ENCODE assay signal across 27 cellular contexts in genomic region chr11:1893581-1894359, GRCh38. TPM values are rescaled to one million over a fixed set of nuclear protein-coding genes. Genes with fewer than 3 reads are reported as not detected.
DNase-seq lines count a peak whose midpoint lies in the region; ATAC-seq, FAIRE-seq and TF ChIP-seq lines count a peak whose summit lies in the region.
"Had no signal": no experiment of that assay in that cellular context is flagged by ENCODE, and none has a peak within 500 bp of the region (broad histone marks: within the 10 kb centered on the region; RNA-seq: fewer than 3 reads in every experiment).

No MANE protein-coding gene starts in this region.

- no peak for FAIRE-seq in HepG2 (lab: Jason Lieb, UNC)
- FAIRE-seq: keratinocyte had no signal

- H3K4me3 ChIP-seq in Loucy (ENCODE audit: low read length, poor library complexity, severe bottlenecking): peak overlapping the region; percentile 97
- no peak overlapping the region for H3K4me3 ChIP-seq in HepG2 (replicated peaks in 1 of 3; ENCODE audit: insufficient read depth in 1 of 3, low read depth in 2 of 3, low read length in 3 of 3)
- H3K4me3 ChIP-seq in Karpas-422 (ENCODE audit: low read length): no peak overlapping the region
- H3K4me3 ChIP-seq: lung, spleen had no signal

- peaks cover 2% of the 10 kb centered on the region for H3K4me1 ChIP-seq in Loucy (ENCODE audit: insufficient read depth, low read length, poor library complexity, severe bottlenecking)
- H3K4me1 ChIP-seq in HepG2 (ENCODE audit: insufficient read depth, low read length): peaks cover 2% of the 10 kb centered on the region
- H3K4me1 ChIP-seq in Karpas-422 (ENCODE audit: low read length): no peaks in the 10 kb centered on the region

- peak overlapping the region; percentile 71 for H3K4me2 ChIP-seq in Loucy (ENCODE audit: low read depth, low read length, poor library complexity, severe bottlenecking)
- no peak overlapping the region for H3K4me2 ChIP-seq in HepG2 (ENCODE audit: low read depth, low read length)
- no peak overlapping the region for H3K4me2 ChIP-seq in Karpas-422 (ENCODE audit: low read depth, low read length, poor library complexity, severe bottlenecking)

- in situ Hi-C loops in HepG2 (cut with HindIII; ENCODE audit: extremely low pct_ligation_motif_present, low pct_unique_long_range_greater_than_20kb): no loop called here

- TF ChIP-seq CTCF in Loucy (conservative IDR thresholded peaks at IDR 0.05; ENCODE audit: low read length) (no peak), HepG2 (CRISPR knock-in tag; IDR thresholded peaks at IDR 0.05) (no peak)

- H3F3A ChIP-seq in Loucy (ENCODE audit: low read depth): no peaks in the 10 kb centered on the region

- H2AFZ ChIP-seq in Loucy (ENCODE audit: low read length) (no peak overlapping the region), HepG2 (ENCODE audit: low read length) (no peak overlapping the region), Karpas-422 (ENCODE audit: low read length) (no peak overlapping the region)

- POLR2A ChIA-PET in HepG2 (lab: Yijun Ruan, JAX): no interaction called here

- TF ChIP-seq POLR2A in HepG2 (IDR thresholded peaks at IDR 0.05; ENCODE audit: insufficient read depth in 1 of 2, low read depth in 2 of 2, low read length in 2 of 2): no peak

- TF ChIP-seq EP300 in HepG2 (IDR thresholded peaks at IDR 0.05; ENCODE audit: low read depth in 2 of 2, low read length in 2 of 2): no peak
- no peak for TF ChIP-seq EP300 in HepG2 (CRISPR knock-in tag; IDR thresholded peaks at IDR 0.05; ENCODE audit: borderline replicate concordance)

- H3K9me2 ChIP-seq in Loucy (replicated peaks; ENCODE audit: low read depth, low read length) (no peaks in the 10 kb centered on the region), Karpas-422 (replicated peaks; ENCODE audit: insufficient read depth, low read length) (no peaks in the 10 kb centered on the region)

- no peak for TF ChIP-seq RAD21 in HepG2 (CRISPR knock-in tag; IDR thresholded peaks at IDR 0.05)

- H3K27ac ChIP-seq in HepG2 (ENCODE audit: extremely low read length, insufficient read depth, low read length) (no peak overlapping the region), Karpas-422 (ENCODE audit: low read length) (no peak overlapping the region)
- H3K27ac ChIP-seq: spleen had no signal

- no peak for ATAC-seq in HepG2

- intact Hi-C loops in HepG2 (cut with micrococcal nuclease; ENCODE audit: unreplicated experiment): no loop called here

- H3K79me2 ChIP-seq in Loucy (ENCODE audit: insufficient read depth, low read length) (peaks cover 42% of the 10 kb centered on the region), HepG2 (ENCODE audit: insufficient read depth, low read length) (no peaks in the 10 kb centered on the region), Karpas-422 (ENCODE audit: low read length) (no peaks in the 10 kb centered on the region)

- H3K27me3 ChIP-seq in Loucy (ENCODE audit: insufficient read depth, low read length, poor library complexity, severe bottlenecking): peaks cover 7% of the 10 kb centered on the region
- peaks cover 10 to 56% of the 10 kb centered on the region in 2 experiments; a peak in 4 of 5 replicates for H3K27me3 ChIP-seq in HepG2 (ENCODE audit: control insufficient read depth in 1 of 2, insufficient read depth in 2 of 2, low read length in 2 of 2)
- H3K27me3 ChIP-seq in Karpas-422 (ENCODE audit: low read length): no peaks in the 10 kb centered on the region

- H4K20me1 ChIP-seq in Loucy (ENCODE audit: insufficient read depth, low read length, poor library complexity, severe bottlenecking) (peaks cover 8% of the 10 kb centered on the region), HepG2 (ENCODE audit: insufficient read depth, low read length) (no peaks in the 10 kb centered on the region), Karpas-422 (ENCODE audit: insufficient read depth, low read depth, low read length) (no peaks in the 10 kb centered on the region)

- CTCF ChIA-PET in HepG2 (lab: Yijun Ruan, JAX; ENCODE audit: low intra/inter-chr PET ratio, low total read pairs): no interaction called here

- H3K9me3 ChIP-seq in Loucy (ENCODE audit: insufficient read depth, low read depth, low read length) (no peaks in the 10 kb centered on the region), HepG2 (ENCODE audit: low read length) (no peaks in the 10 kb centered on the region), Karpas-422 (ENCODE audit: low read length) (no peaks in the 10 kb centered on the region)
- H3K9me3 ChIP-seq: spleen had no signal

- H3K9ac ChIP-seq in Loucy (ENCODE audit: low read depth, low read length, poor library complexity, severe bottlenecking) (no peak overlapping the region), HepG2 (ENCODE audit: insufficient read depth, low read depth, low read length) (no peak overlapping the region), Karpas-422 (ENCODE audit: low read length) (no peak overlapping the region)

- BruUV-seq in HepG2 (replicated peaks; lab: Mats Ljungman, UMichigan): no TSS peak

- H3K36me3 ChIP-seq in Loucy (ENCODE audit: insufficient read depth, low read length): no peaks in the 10 kb centered on the region; the same call in 1 of the 2 replicates
- no peaks in the 10 kb centered on the region for H3K36me3 ChIP-seq in HepG2 (replicated peaks in 1 of 2; ENCODE audit: control insufficient read depth in 1 of 2, insufficient read depth in 2 of 2, low read length in 2 of 2)
- no peaks in the 10 kb centered on the region for H3K36me3 ChIP-seq in Karpas-422 (ENCODE audit: insufficient read depth, low read length)

- DNase-seq in EH (ENCODE audit: low read depth) (peak; percentile 8), HepG2 (ENCODE audit: low spot score) (no peak), GM03348 (ENCODE audit: low spot score) (no peak), Karpas-422 (no peak)
- DNase-seq: activated CD4-positive, alpha-beta T cell treated with anti-CD3 and anti-CD28 coated beads, Interleukin-2, amount 50 U/mL, for 1 hour; activated gamma-delta T cell treated with Interleukin-2 at 50 U/mL for 16 hours; AML-193; cerebellar nuclear complex; DMS79 treated with DMSO at 0.1 percent for 48 hours; effector CD4-positive, alpha-beta T cell; erythroblast; foreskin melanocyte; GOT3; hypothalamus; KBM-7; MV-4-11; NCI-H1694; NCI-H526 treated with DMSO at 0.1 percent for 48 hours; retina; Right ventricle myocardium superior; spleen; stimulated activated CD4-positive, alpha-beta T cell treated with anti-CD3 and anti-CD28 coated beads, Interleukin-4, amount 100 ng/mL, for 4 hours had no signal

- 4% methylated on average over 4 of the region's 5 CpGs for WGBS in HepG2 (ENCODE audit: low lambda C conversion rate)

RNA-seq across cellular contexts. Expression of gene PRR33, which starts 2.1 kb away (rescaled TPM):
- total RNA-seq in HepG2 (2016; rRNA removed; fragmentation: Illumina TruSeq; extraction: Trizol): not detected in 2 replicates
- total RNA-seq in HepG2 (2016; cell fraction: cytosol; rRNA removed; fragmentation: Illumina TruSeq; extraction: Trizol; ENCODE audit: low read depth): not detected in 2 replicates
- not detected in 2 replicates for total RNA-seq in HepG2 (2016; cell fraction: insoluble cytoplasmic fraction; rRNA removed; fragmentation: Illumina TruSeq; extraction: Trizol)
- total RNA-seq in HepG2 (2016; cell fraction: membrane; rRNA removed; fragmentation: Illumina TruSeq; extraction: Trizol): not detected in 2 replicates
- not detected in 2 replicates for total RNA-seq in HepG2 (2016; cell fraction: nucleus; rRNA removed; fragmentation: Illumina TruSeq; extraction: Trizol)
- polyA plus RNA-seq in HepG2 (2011; rRNA removed): not detected in 2 replicates
- not detected in 2 replicates for polyA plus RNA-seq in HepG2 (2011; cell fraction: cytosol; rRNA removed)
- polyA plus RNA-seq in HepG2 (2011; cell fraction: nucleus; rRNA removed): not detected in 2 replicates
- 0.05 TPM in 1 of 2 replicates, not detected in the other for polyA plus RNA-seq in HepG2 (2012)
- not detected in 2 replicates for polyA plus RNA-seq in HepG2 (2016; cell fraction: cytosol; fragmentation: Illumina TruSeq; extraction: Trizol; ENCODE audit: low read depth)
- not detected in 2 replicates for polyA plus RNA-seq in HepG2 (2016; cell fraction: insoluble cytoplasmic fraction; fragmentation: Illumina TruSeq; extraction: Trizol; ENCODE audit: low read depth)
- not detected in 2 replicates for polyA plus RNA-seq in HepG2 (2016; cell fraction: membrane; fragmentation: Illumina TruSeq; extraction: Trizol; ENCODE audit: low read depth)
- polyA plus RNA-seq in HepG2 (2016; cell fraction: nucleus; fragmentation: Illumina TruSeq; extraction: Trizol; ENCODE audit: insufficient read depth, low read depth): not detected in 2 replicates
- not detected in 2 replicates for polyA minus RNA-seq in HepG2 (2011; rRNA and poly(A)+ RNA removed; ENCODE audit: low replicate concordance)
- not detected in 2 replicates for polyA minus RNA-seq in HepG2 (2011; cell fraction: cytosol; rRNA and poly(A)+ RNA removed)
- not detected in 2 replicates for polyA minus RNA-seq in HepG2 (2011; cell fraction: nucleus; rRNA and poly(A)+ RNA removed)
- total RNA-seq in Karpas-422 (2014; rRNA removed; shearing (Covaris generic); ENCODE audit: low replicate concordance): not detected in 2 replicates
- total RNA-seq: lung, osteoblast, spleen, ureter had no signal
- polyA plus RNA-seq: keratinocyte had no signal

RNA-seq across cellular contexts. Expression of gene TNNT3, which starts 25.7 kb away (rescaled TPM):
- total RNA-seq in HepG2 (2016; rRNA removed; fragmentation: Illumina TruSeq; extraction: Trizol): not detected in 2 replicates
- not detected in 2 replicates for total RNA-seq in HepG2 (2016; cell fraction: cytosol; rRNA removed; fragmentation: Illumina TruSeq; extraction: Trizol; ENCODE audit: low read depth)
- total RNA-seq in HepG2 (2016; cell fraction: insoluble cytoplasmic fraction; rRNA removed; fragmentation: Illumina TruSeq; extraction: Trizol): not detected in 2 replicates
- total RNA-seq in HepG2 (2016; cell fraction: membrane; rRNA removed; fragmentation: Illumina TruSeq; extraction: Trizol): not detected in 2 replicates
- not detected in 2 replicates for total RNA-seq in HepG2 (2016; cell fraction: nucleus; rRNA removed; fragmentation: Illumina TruSeq; extraction: Trizol)
- polyA plus RNA-seq in HepG2 (2011; rRNA removed): not detected in 2 replicates
- not detected in 2 replicates for polyA plus RNA-seq in HepG2 (2011; cell fraction: cytosol; rRNA removed)
- not detected in 2 replicates for polyA plus RNA-seq in HepG2 (2011; cell fraction: nucleus; rRNA removed)
- polyA plus RNA-seq in HepG2 (2012): not detected in 2 replicates
- not detected in 2 replicates for polyA plus RNA-seq in HepG2 (2016; cell fraction: cytosol; fragmentation: Illumina TruSeq; extraction: Trizol; ENCODE audit: low read depth)
- polyA plus RNA-seq in HepG2 (2016; cell fraction: insoluble cytoplasmic fraction; fragmentation: Illumina TruSeq; extraction: Trizol; ENCODE audit: low read depth): not detected in 2 replicates
- polyA plus RNA-seq in HepG2 (2016; cell fraction: membrane; fragmentation: Illumina TruSeq; extraction: Trizol; ENCODE audit: low read depth): not detected in 2 replicates
- polyA plus RNA-seq in HepG2 (2016; cell fraction: nucleus; fragmentation: Illumina TruSeq; extraction: Trizol; ENCODE audit: insufficient read depth, low read depth): not detected in 2 replicates
- polyA minus RNA-seq in HepG2 (2011; rRNA and poly(A)+ RNA removed; ENCODE audit: low replicate concordance): not detected in 2 replicates
- not detected in 2 replicates for polyA minus RNA-seq in HepG2 (2011; cell fraction: cytosol; rRNA and poly(A)+ RNA removed)
- not detected in 2 replicates for polyA minus RNA-seq in HepG2 (2011; cell fraction: nucleus; rRNA and poly(A)+ RNA removed)
- 0.25 TPM in 1 of 2 replicates, not detected in the other for total RNA-seq in Karpas-422 (2014; rRNA removed; shearing (Covaris generic); ENCODE audit: low replicate concordance)
- total RNA-seq: osteoblast had no signal

RNA-seq across cellular contexts. Expression of gene LSP1, which starts 40.9 kb away (rescaled TPM):
- 0.29 and 1.00 TPM in 2 replicates for total RNA-seq in HepG2 (2016; rRNA removed; fragmentation: Illumina TruSeq; extraction: Trizol)
- total RNA-seq in HepG2 (2016; cell fraction: cytosol; rRNA removed; fragmentation: Illumina TruSeq; extraction: Trizol; ENCODE audit: low read depth): 0.35 and 2.3 TPM in 2 replicates
- total RNA-seq in HepG2 (2016; cell fraction: insoluble cytoplasmic fraction; rRNA removed; fragmentation: Illumina TruSeq; extraction: Trizol): 0.65 and 1.00 TPM in 2 replicates
- total RNA-seq in HepG2 (2016; cell fraction: membrane; rRNA removed; fragmentation: Illumina TruSeq; extraction: Trizol): 1.00 and 1.5 TPM in 2 replicates
- not detected in 2 replicates for total RNA-seq in HepG2 (2016; cell fraction: nucleus; rRNA removed; fragmentation: Illumina TruSeq; extraction: Trizol)
- 0.59 and 1.5 TPM in 2 replicates for polyA plus RNA-seq in HepG2 (2011; rRNA removed)
- 0.87 and 0.93 TPM in 2 replicates for polyA plus RNA-seq in HepG2 (2011; cell fraction: cytosol; rRNA removed)
- polyA plus RNA-seq in HepG2 (2011; cell fraction: nucleus; rRNA removed): 1.4 and 10.9 TPM in 2 replicates
- 0.93 and 1.1 TPM in 2 replicates for polyA plus RNA-seq in HepG2 (2012)
- polyA plus RNA-seq in HepG2 (2016; cell fraction: cytosol; fragmentation: Illumina TruSeq; extraction: Trizol; ENCODE audit: low read depth): 0.59 and 1.5 TPM in 2 replicates
- polyA plus RNA-seq in HepG2 (2016; cell fraction: insoluble cytoplasmic fraction; fragmentation: Illumina TruSeq; extraction: Trizol; ENCODE audit: low read depth): 0.38 and 0.45 TPM in 2 replicates
- polyA plus RNA-seq in HepG2 (2016; cell fraction: membrane; fragmentation: Illumina TruSeq; extraction: Trizol; ENCODE audit: low read depth): 0.73 and 1.2 TPM in 2 replicates
- 0.79 and 0.90 TPM in 2 replicates for polyA plus RNA-seq in HepG2 (2016; cell fraction: nucleus; fragmentation: Illumina TruSeq; extraction: Trizol; ENCODE audit: insufficient read depth, low read depth)
- polyA minus RNA-seq in HepG2 (2011; rRNA and poly(A)+ RNA removed; ENCODE audit: low replicate concordance): 0.28 and 0.60 TPM in 2 replicates
- 0.59 and 0.70 TPM in 2 replicates for polyA minus RNA-seq in HepG2 (2011; cell fraction: cytosol; rRNA and poly(A)+ RNA removed)
- polyA minus RNA-seq in HepG2 (2011; cell fraction: nucleus; rRNA and poly(A)+ RNA removed): not detected in 2 replicates
- total RNA-seq in Karpas-422 (2014; rRNA removed; shearing (Covaris generic); ENCODE audit: low replicate concordance): 46.9 and 115 TPM in 2 replicates

RNA-seq across cellular contexts. Expression of gene MRPL23, which starts 53.4 kb away (rescaled TPM):
- 123 and 126 TPM in 2 replicates for total RNA-seq in HepG2 (2016; rRNA removed; fragmentation: Illumina TruSeq; extraction: Trizol)
- total RNA-seq in HepG2 (2016; cell fraction: cytosol; rRNA removed; fragmentation: Illumina TruSeq; extraction: Trizol; ENCODE audit: low read depth): 53.4 and 58.2 TPM in 2 replicates
- 128 and 132 TPM in 2 replicates for total RNA-seq in HepG2 (2016; cell fraction: insoluble cytoplasmic fraction; rRNA removed; fragmentation: Illumina TruSeq; extraction: Trizol)
- 80.8 and 94.7 TPM in 2 replicates for total RNA-seq in HepG2 (2016; cell fraction: membrane; rRNA removed; fragmentation: Illumina TruSeq; extraction: Trizol)
- 49.8 and 57.3 TPM in 2 replicates for total RNA-seq in HepG2 (2016; cell fraction: nucleus; rRNA removed; fragmentation: Illumina TruSeq; extraction: Trizol)
- 63.1 and 67.8 TPM in 2 replicates for polyA plus RNA-seq in HepG2 (2011; rRNA removed)
- polyA plus RNA-seq in HepG2 (2011; cell fraction: cytosol; rRNA removed): 127 and 181 TPM in 2 replicates
- polyA plus RNA-seq in HepG2 (2011; cell fraction: nucleus; rRNA removed): 73.2 and 99.6 TPM in 2 replicates
- 44.3 and 57.8 TPM in 2 replicates for polyA plus RNA-seq in HepG2 (2012)
- polyA plus RNA-seq in HepG2 (2016; cell fraction: cytosol; fragmentation: Illumina TruSeq; extraction: Trizol; ENCODE audit: low read depth): 59.4 and 69.4 TPM in 2 replicates
- polyA plus RNA-seq in HepG2 (2016; cell fraction: insoluble cytoplasmic fraction; fragmentation: Illumina TruSeq; extraction: Trizol; ENCODE audit: low read depth): 137 TPM in 2 replicates
- polyA plus RNA-seq in HepG2 (2016; cell fraction: membrane; fragmentation: Illumina TruSeq; extraction: Trizol; ENCODE audit: low read depth): 70.9 and 88.2 TPM in 2 replicates
- polyA plus RNA-seq in HepG2 (2016; cell fraction: nucleus; fragmentation: Illumina TruSeq; extraction: Trizol; ENCODE audit: insufficient read depth, low read depth): 88.0 and 95.8 TPM in 2 replicates
- polyA minus RNA-seq in HepG2 (2011; rRNA and poly(A)+ RNA removed; ENCODE audit: low replicate concordance): 35.5 and 42.4 TPM in 2 replicates
- polyA minus RNA-seq in HepG2 (2011; cell fraction: cytosol; rRNA and poly(A)+ RNA removed): 25.7 and 31.7 TPM in 2 replicates
- 29.7 and 35.8 TPM in 2 replicates for polyA minus RNA-seq in HepG2 (2011; cell fraction: nucleus; rRNA and poly(A)+ RNA removed)
- 76.2 and 192 TPM in 2 replicates for total RNA-seq in Karpas-422 (2014; rRNA removed; shearing (Covaris generic); ENCODE audit: low replicate concordance)

RNA-seq across cellular contexts. Expression of gene TNNI2, which starts 55.0 kb away (rescaled TPM):
- 7.2 and 8.5 TPM in 2 replicates for total RNA-seq in HepG2 (2016; rRNA removed; fragmentation: Illumina TruSeq; extraction: Trizol)
- total RNA-seq in HepG2 (2016; cell fraction: cytosol; rRNA removed; fragmentation: Illumina TruSeq; extraction: Trizol; ENCODE audit: low read depth): 4.6 and 5.0 TPM in 2 replicates
- total RNA-seq in HepG2 (2016; cell fraction: insoluble cytoplasmic fraction; rRNA removed; fragmentation: Illumina TruSeq; extraction: Trizol): 6.9 and 7.7 TPM in 2 replicates
- 5.9 and 6.3 TPM in 2 replicates for total RNA-seq in HepG2 (2016; cell fraction: membrane; rRNA removed; fragmentation: Illumina TruSeq; extraction: Trizol)
- 2.2 and 3.4 TPM in 2 replicates for total RNA-seq in HepG2 (2016; cell fraction: nucleus; rRNA removed; fragmentation: Illumina TruSeq; extraction: Trizol)
- polyA plus RNA-seq in HepG2 (2011; rRNA removed): 12.0 and 21.2 TPM in 2 replicates
- polyA plus RNA-seq in HepG2 (2011; cell fraction: cytosol; rRNA removed): 19.5 and 30.5 TPM in 2 replicates
- polyA plus RNA-seq in HepG2 (2011; cell fraction: nucleus; rRNA removed): 47.5 and 50.6 TPM in 2 replicates
- 52.9 and 67.0 TPM in 2 replicates for polyA plus RNA-seq in HepG2 (2012)
- 7.5 and 8.0 TPM in 2 replicates for polyA plus RNA-seq in HepG2 (2016; cell fraction: cytosol; fragmentation: Illumina TruSeq; extraction: Trizol; ENCODE audit: low read depth)
- polyA plus RNA-seq in HepG2 (2016; cell fraction: insoluble cytoplasmic fraction; fragmentation: Illumina TruSeq; extraction: Trizol; ENCODE audit: low read depth): 6.6 and 8.3 TPM in 2 replicates
- polyA plus RNA-seq in HepG2 (2016; cell fraction: membrane; fragmentation: Illumina TruSeq; extraction: Trizol; ENCODE audit: low read depth): 4.0 and 6.2 TPM in 2 replicates
- polyA plus RNA-seq in HepG2 (2016; cell fraction: nucleus; fragmentation: Illumina TruSeq; extraction: Trizol; ENCODE audit: insufficient read depth, low read depth): 5.3 and 9.8 TPM in 2 replicates
- 2.8 TPM in 1 of 2 replicates, not detected in the other for polyA minus RNA-seq in HepG2 (2011; rRNA and poly(A)+ RNA removed; ENCODE audit: low replicate concordance)
- 3.9 and 4.6 TPM in 2 replicates for polyA minus RNA-seq in HepG2 (2011; cell fraction: cytosol; rRNA and poly(A)+ RNA removed)
- 2.6 and 3.2 TPM in 2 replicates for polyA minus RNA-seq in HepG2 (2011; cell fraction: nucleus; rRNA and poly(A)+ RNA removed)
- 0.36 TPM in 1 of 2 replicates, not detected in the other for total RNA-seq in Karpas-422 (2014; rRNA removed; shearing (Covaris generic); ENCODE audit: low replicate concordance)
- total RNA-seq: osteoblast, Right ventricle myocardium superior had no signal

Comparison
In these comparisons a context has a peak if more than half of its experiments do, and no peak if none do; other contexts are left out.
1. RNA of gene LSP1, which starts 40.9 kb away (total RNA-seq): 46.9 to 115 TPM in Karpas-422; 0.29 to 2.3 TPM in HepG2; every median in the first group is over 10 times any median in the second.